In genomic region chr6:2758980-2759379, GRCh38 we compare ENCODE assay signal across 25 cellular contexts. TPM values are rescaled to one million over a fixed set of nuclear protein-coding genes. Genes with fewer than 3 reads are reported as not detected.
A peak's percentile ranks its signal among the peaks of the same experiment; 100 is the strongest.
DNase-seq lines count a peak whose midpoint lies in the region; ATAC-seq, FAIRE-seq and TF ChIP-seq lines count a peak whose summit lies in the region.
"Had no signal": no experiment of that assay in that cellular context is flagged by ENCODE, and none has a peak within 500 bp of the region (broad histone marks: within the 10 kb centered on the region; RNA-seq: fewer than 3 reads in every experiment).

No MANE protein-coding gene starts in this region.

- intact Hi-C loops in left cardiac atrium (cut with DNase I) (loop anchor here in 1 of 2 donors (10.0 kb wide), 1 partner anchor 1164 kb away; no protein-coding TSS in a partner anchor), left ventricle myocardium inferior (cut with micrococcal nuclease) (no loop called here), Right ventricle myocardium inferior (cut with DNase I) (no loop called here), K562 (cut with micrococcal nuclease) (no loop called here)

- POLR2A ChIA-PET in K562 (lab: Yijun Ruan, JAX): interaction anchor here (2.2 kb wide), 1 partner anchor 11 kb away, joined by 8 read pairs; no protein-coding TSS in a partner anchor

- no peaks in the 10 kb centered on the region for H3K9me1 ChIP-seq in K562 (ENCODE audit: control insufficient read depth, insufficient read depth, low read length)

- 37% methylated on average over 3 of the region's 3 CpGs for WGBS in K562 (ENCODE audit: insufficient coverage, low coverage, missing lambda C conversion rate)

- H3K79me2 ChIP-seq in K562 (ENCODE audit: control insufficient read depth, insufficient read depth, low read length): no peaks in the 10 kb centered on the region

- no peak overlapping the region for H3K9ac ChIP-seq in K562 (ENCODE audit: insufficient read depth in 1 of 2, low read depth in 2 of 2, low read length in 2 of 2)
- H3K9ac ChIP-seq: BLaER1 had no signal

- H3K9me3 ChIP-seq in cardiac muscle cell (ENCODE audit: low read depth) (no peaks in the 10 kb centered on the region), left ventricle myocardium inferior (replicated peaks) (no peaks in the 10 kb centered on the region), K562 (replicated peaks; ENCODE audit: control insufficient read depth, insufficient read depth, low read depth, low read length) (no peaks in the 10 kb centered on the region; the same call in 1 of the 2 replicates)
- H3K9me3 ChIP-seq: BE2C had no signal

- H2AFZ ChIP-seq in K562 (ENCODE audit: low read depth, low read length): 0 out of 2 replicates have a peak overlapping the region, but pooled peaks have one; percentile 14

- no peaks in the 10 kb centered on the region for H4K20me1 ChIP-seq in K562 (replicated peaks; ENCODE audit: control insufficient read depth, insufficient read depth, low read length)
- H4K20me1 ChIP-seq: BLaER1 had no signal

- peak overlapping the region; percentile 57 for H3K27ac ChIP-seq in cardiac muscle cell
- peak overlapping the region; percentile 44 for H3K27ac ChIP-seq in left ventricle myocardium inferior (replicated peaks)
- no peak overlapping the region for H3K27ac ChIP-seq in K562 (ENCODE audit: extremely low read depth, low read depth, low read length)
- H3K27ac ChIP-seq: BLaER1 had no signal

- no peak overlapping the region for H3K4me2 ChIP-seq in K562 (ENCODE audit: insufficient read depth, low read length)
- H3K4me2 ChIP-seq: BLaER1 had no signal

- TF ChIP-seq RAD21 in K562 (CRISPR knock-in tag; conservative IDR thresholded peaks at IDR 0.05 in 1 of 2, IDR thresholded peaks at IDR 0.05 in 1 of 2): no peak

- H3K36me3 ChIP-seq in cardiac muscle cell (no peaks in the 10 kb centered on the region), left ventricle myocardium inferior (no peaks in the 10 kb centered on the region), K562 (ENCODE audit: control insufficient read depth, insufficient read depth, low read length) (no peaks in the 10 kb centered on the region)
- H3K36me3 ChIP-seq: BE2C, BLaER1 had no signal

- peaks cover 11% of the 10 kb centered on the region for H3K4me1 ChIP-seq in cardiac muscle cell (ENCODE audit: low read depth)
- H3K4me1 ChIP-seq in left ventricle myocardium inferior: peaks cover under 1% of the 10 kb centered on the region
- peaks cover 8 to 11% of the 10 kb centered on the region in 2 experiments; a peak in 3 of 5 replicates for H3K4me1 ChIP-seq in K562 (replicated peaks in 1 of 2; ENCODE audit: control insufficient read depth in 2 of 2, insufficient read depth in 2 of 2, low read length in 2 of 2)
- H3K4me1 ChIP-seq: BE2C had no signal

- DNase-seq in cardiac muscle cell (ENCODE audit: low read depth in 1 of 2, low spot score in 1 of 2): no peak
- DNase-seq in left cardiac atrium: no peak
- no peak for DNase-seq in left ventricle myocardium inferior
- no peak for DNase-seq in Right ventricle myocardium inferior (ENCODE audit: missing footprints)
- DNase-seq in K562 (ENCODE audit: extremely low read depth in 1 of 4, low spot score in 3 of 4): no peak
- DNase-seq: 8988T; ACHN; BE2C; C1 segment of cervical spinal cord; CD4-positive, alpha-beta memory T cell; CD4-positive, CD25-positive, alpha-beta regulatory T cell; CD8-positive, alpha-beta memory T cell; COR-L47; DMS 273 treated with DMSO at 0.1 percent for 48 hours; DMS153; DMS53; DMS79; DND-41; EL; GDM1 had no signal

- in situ Hi-C loops in K562 (cut with MboI): no loop called here

- H3K27me3 ChIP-seq in cardiac muscle cell: no peaks in the 10 kb centered on the region
- H3K27me3 ChIP-seq in left ventricle myocardium inferior (ENCODE audit: low read depth): no peaks in the 10 kb centered on the region
- no peaks in the 10 kb centered on the region for H3K27me3 ChIP-seq in K562 (ENCODE audit: control insufficient read depth in 2 of 2, insufficient read depth in 2 of 2, low read length in 2 of 2)
- H3K27me3 ChIP-seq: BLaER1 had no signal

- H3K4me3 ChIP-seq in cardiac muscle cell: no peak overlapping the region
- no peak overlapping the region for H3K4me3 ChIP-seq in left ventricle myocardium inferior
- no peak overlapping the region for H3K4me3 ChIP-seq in K562
- H3K4me3 ChIP-seq: BLaER1, GM12878 had no signal

- BruUV-seq in K562 (replicated peaks; lab: Mats Ljungman, UMichigan): no TSS peak

- TF ChIP-seq CTCF in cardiac muscle cell (IDR thresholded peaks at IDR 0.05; ENCODE audit: low read depth, low read length) (no peak), left ventricle myocardium inferior (IDR thresholded peaks at IDR 0.05; ENCODE audit: borderline replicate concordance) (no peak), K562 (IDR thresholded peaks at IDR 0.05 in 2 of 3, conservative IDR thresholded peaks at IDR 0.05 in 1 of 3; ENCODE audit: insufficient read depth in 2 of 3, low read depth in 1 of 3, low read length in 3 of 3) (no peak)

- no peak for FAIRE-seq in K562 (lab: Jason Lieb, UNC)
- FAIRE-seq: GM12878, GM12892, GM18507 had no signal

- ATAC-seq in left cardiac atrium: no peak
- ATAC-seq in Right ventricle myocardium inferior: no peak
- ATAC-seq in K562: no peak
- ATAC-seq in HG02852 (IDR thresholded peaks at IDR 0.05; ENCODE audit: unreplicated experiment): no peak
- ATAC-seq: GM12878 had no signal

- TF ChIP-seq EP300 in K562 (IDR thresholded peaks at IDR 0.05; ENCODE audit: low read length): no peak

- CTCF ChIA-PET in K562 (lab: Yijun Ruan, JAX; ENCODE audit: low intra/inter-chr PET ratio): no interaction called here

- no peak for TF ChIP-seq POLR2A in K562 (conservative IDR thresholded peaks at IDR 0.05)

TF ChIP-seq in K562, 482 proteins besides CTCF, POLR2A, EP300 and RAD21 (continues in another document):
- no peak for TF ChIP-seq CEBPG (CRISPR knock-in tag; IDR thresholded peaks at IDR 0.05)
- TF ChIP-seq CEBPG (tag; conservative IDR thresholded peaks at IDR 0.05 in 1 of 2, IDR thresholded peaks at IDR 0.05 in 1 of 2): no peak
- TF ChIP-seq ZBTB26 (CRISPR knock-in tag; IDR thresholded peaks at IDR 0.05): no peak

RNA-seq across cellular contexts. Expression of gene WRNIP1, which starts 6.2 kb away (rescaled TPM):
- 63.0 and 89.9 TPM in 2 replicates for total RNA-seq in cardiac muscle cell
- 59.2 and 77.7 TPM in 2 replicates for polyA plus RNA-seq in cardiac muscle cell
- total RNA-seq in left cardiac atrium: 10 to 100 TPM; 34.8 to 36.9 TPM
- total RNA-seq in left ventricle myocardium inferior: 39.4 TPM
- total RNA-seq in Right ventricle myocardium inferior: 40.8 TPM
- 22.1 and 23.9 TPM in 2 replicates for total RNA-seq in K562 (2011; cell fraction: chromatin; rRNA removed; ENCODE audit: low replicate concordance)
- total RNA-seq in K562 (2011; cell fraction: nucleolus; rRNA removed): 25.7 and 28.6 TPM in 2 replicates
- total RNA-seq in K562 (2011; cell fraction: nucleoplasm; rRNA removed): 23.4 and 25.1 TPM in 2 replicates
- 57.6 and 66.2 TPM in 2 replicates for total RNA-seq in K562 (2014; rRNA removed)
- total RNA-seq in K562 (2014; rRNA removed; fragmentation: Illumina TruSeq; extraction: Trizol): 35.8 and 41.6 TPM in 2 replicates
- 57.9 and 59.8 TPM in 2 replicates for total RNA-seq in K562 (2015; rRNA removed; fragmentation: Illumina TruSeq; extraction: Trizol)
- total RNA-seq in K562 (2021): 43.6 and 48.6 TPM in 2 replicates
- polyA plus RNA-seq in K562 (2011; rRNA removed): 38.9 and 44.1 TPM in 2 replicates
- polyA plus RNA-seq in K562 (2011; cell fraction: cytosol; rRNA removed): 48.7 and 64.2 TPM in 2 replicates
- polyA plus RNA-seq in K562 (2011; cell fraction: nucleus; rRNA removed): 70.8 and 98.6 TPM in 2 replicates
- polyA plus RNA-seq in K562 (2012): 48.5 and 50.6 TPM in 2 replicates
- polyA plus RNA-seq in K562 (2014; fragmentation: Illumina TruSeq; extraction: Trizol): 52.1 and 63.6 TPM in 2 replicates
- 10 to 100 TPM; 13.2 to 15.9 TPM for polyA plus RNA-seq in K562 (2014; fragmentation: Nextera tagmentation; extraction: Ambion mirVana)
- 58.3 and 59.8 TPM in 2 replicates for polyA plus RNA-seq in K562 (2014; rRNA removed)
- polyA minus RNA-seq in K562 (2011; rRNA and poly(A)+ RNA removed): 32.3 and 38.6 TPM in 2 replicates
- 23.3 and 23.9 TPM in 2 replicates for polyA minus RNA-seq in K562 (2011; cell fraction: cytosol; rRNA and poly(A)+ RNA removed)
- polyA minus RNA-seq in K562 (2011; cell fraction: nucleus; rRNA and poly(A)+ RNA removed): 36.5 and 48.5 TPM in 2 replicates

RNA-seq across cellular contexts. Expression of gene MYLK4, which starts 8.3 kb away (rescaled TPM):
- 0.56 and 0.69 TPM in 2 replicates for total RNA-seq in cardiac muscle cell
- 0.23 and 0.64 TPM in 2 replicates for polyA plus RNA-seq in cardiac muscle cell
- total RNA-seq in left cardiac atrium: 1 to 10 TPM; 1.6 to 2.6 TPM
- total RNA-seq in left ventricle myocardium inferior: 1.2 TPM
- total RNA-seq in Right ventricle myocardium inferior: 2.0 TPM
- total RNA-seq in K562 (2011; cell fraction: chromatin; rRNA removed; ENCODE audit: low replicate concordance): 0.07 and 0.16 TPM in 2 replicates
- under 0.01 TPM in 1 of 2 replicates, not detected in the other for total RNA-seq in K562 (2011; cell fraction: nucleolus; rRNA removed)
- 0.07 TPM in 1 of 2 replicates, not detected in the other for total RNA-seq in K562 (2011; cell fraction: nucleoplasm; rRNA removed)
- 0.04 and 0.09 TPM in 2 replicates for total RNA-seq in K562 (2014; rRNA removed)
- total RNA-seq in K562 (2014; rRNA removed; fragmentation: Illumina TruSeq; extraction: Trizol): 0.04 and 0.06 TPM in 2 replicates
- 0.07 and 0.15 TPM in 2 replicates for total RNA-seq in K562 (2015; rRNA removed; fragmentation: Illumina TruSeq; extraction: Trizol)
- total RNA-seq in K562 (2021): 0.02 and 0.07 TPM in 2 replicates
- 0.03 and 0.09 TPM in 2 replicates for polyA plus RNA-seq in K562 (2011; rRNA removed)
- polyA plus RNA-seq in K562 (2011; cell fraction: cytosol; rRNA removed): 0.01 and 0.09 TPM in 2 replicates
- polyA plus RNA-seq in K562 (2011; cell fraction: nucleus; rRNA removed): 0.30 and 0.67 TPM in 2 replicates
- 0.07 and 0.25 TPM in 2 replicates for polyA plus RNA-seq in K562 (2012)
- 0.03 and 0.06 TPM in 2 replicates for polyA plus RNA-seq in K562 (2014; fragmentation: Illumina TruSeq; extraction: Trizol)
- under 1 TPM; 0.01 to 0.03 TPM for polyA plus RNA-seq in K562 (2014; fragmentation: Nextera tagmentation; extraction: Ambion mirVana)
- polyA plus RNA-seq in K562 (2014; rRNA removed): 0.15 and 0.30 TPM in 2 replicates
- polyA minus RNA-seq in K562 (2011; rRNA and poly(A)+ RNA removed): 0.09 TPM in 1 of 2 replicates, not detected in the other
- not detected in 2 replicates for polyA minus RNA-seq in K562 (2011; cell fraction: cytosol; rRNA and poly(A)+ RNA removed)
- under 0.01 and 0.22 TPM in 2 replicates for polyA minus RNA-seq in K562 (2011; cell fraction: nucleus; rRNA and poly(A)+ RNA removed)
